8 cellular contexts compared by ENCODE assay signal in genomic region chr6:113980937-113981554, GRCh38. TPM values are rescaled to one million over a fixed set of nuclear protein-coding genes. Genes with fewer than 3 reads are reported as not detected.
DNase-seq lines count a peak whose midpoint lies in the region; ATAC-seq and TF ChIP-seq lines count a peak whose summit lies in the region.

No MANE protein-coding gene starts in this region.

- H3K27me3 ChIP-seq in HL-60 (ENCODE audit: insufficient read depth, poor library complexity, severe bottlenecking) (no peaks in the 10 kb centered on the region), SK-N-SH (ENCODE audit: insufficient read depth) (no peaks in the 10 kb centered on the region)

- peak; percentile 77 for ATAC-seq in GM21367 (IDR thresholded peaks at IDR 0.05; ENCODE audit: unreplicated experiment)

- no peaks in the 10 kb centered on the region for H3F3A ChIP-seq in SK-N-SH (replicated peaks; ENCODE audit: insufficient read depth)

- H3K4me2 ChIP-seq in SK-N-SH, result no peak overlapping the region

- CTCF ChIA-PET in SK-N-SH (lab: Yijun Ruan, JAX), result interaction anchor here (0.5 to 2.8 kb wide), 19 partner anchors 9 to 470 kb away, joined by 3 to 16 read pairs (median 3); partner anchors contain the start of gene HS3ST5

- POLR2A ChIA-PET in SK-N-SH (lab: Yijun Ruan, JAX), result interaction anchor here (1.3 kb wide), 1 partner anchor 10 kb away, joined by 5 read pairs; the partner anchor contains the start of gene HDAC2

- no peaks in the 10 kb centered on the region for H4K20me1 ChIP-seq in SK-N-SH (ENCODE audit: insufficient read depth)

- WGBS in SK-N-SH (ENCODE audit: low lambda C conversion rate), result 90% methylated on average over 4 of the region's 4 CpGs

- no peak overlapping the region for H2AFZ ChIP-seq in SK-N-SH (ENCODE audit: low read depth)

- no peaks in the 10 kb centered on the region for H3K9me2 ChIP-seq in SK-N-SH

- no peak for TF ChIP-seq EP300 in SK-N-SH (IDR thresholded peaks at IDR 0.05; ENCODE audit: borderline replicate concordance in 1 of 2, low read depth in 1 of 2, low read length in 1 of 2)

- no peaks in the 10 kb centered on the region for H3K79me2 ChIP-seq in SK-N-SH (ENCODE audit: insufficient read depth)

- peak; percentile 8 for TF ChIP-seq CTCF in HL-60 (IDR thresholded peaks at IDR 0.05; ENCODE audit: insufficient read depth, low read length)
- TF ChIP-seq CTCF in SK-N-SH (IDR thresholded peaks at IDR 0.05), result peak; percentile 62

- no peak overlapping the region for H3K4me3 ChIP-seq in HL-60 (replicated peaks; ENCODE audit: insufficient read depth, low read length)
- H3K4me3 ChIP-seq in SK-N-SH (ENCODE audit: low read depth in 2 of 2, low read length in 1 of 2), result no peak overlapping the region

- H3K36me3 ChIP-seq in SK-N-SH (replicated peaks in 1 of 2; ENCODE audit: control insufficient read depth in 1 of 2, insufficient read depth in 2 of 2, low read length in 1 of 2), result no peaks in the 10 kb centered on the region

- TF ChIP-seq RAD21 in SK-N-SH (IDR thresholded peaks at IDR 0.05; ENCODE audit: low read length), result peak; percentile 72

- H3K4me1 ChIP-seq in SK-N-SH (ENCODE audit: control insufficient read depth in 1 of 2, insufficient read depth in 2 of 2, low read depth in 1 of 2, low read length in 1 of 2), result no peaks in the 10 kb centered on the region

- H3K27ac ChIP-seq in HL-60 (replicated peaks) (no peak overlapping the region), SK-N-SH (ENCODE audit: low read depth in 2 of 2, low read length in 1 of 2) (no peak overlapping the region)

- peak; percentile 17 for DNase-seq in NCI-H2196 treated with DMSO at 0.1 percent for 48 hours (lab: John Stamatoyannopoulos, UW; ENCODE audit: unreplicated experiment)
- DNase-seq in NCI-H2196 (lab: John Stamatoyannopoulos, UW; ENCODE audit: unreplicated experiment), result no peak
- DNase-seq in HL-60 (ENCODE audit: low read depth in 1 of 2, low spot score in 1 of 2), result peak in 1 of 2 experiments; percentile 27
- peak; percentile 67 for DNase-seq in SK-N-SH
- DNase-seq in hepatic stellate cell (ENCODE audit: low spot score), result peak; percentile 17
- no peak for DNase-seq in activated gamma-delta T cell (lab: John Stamatoyannopoulos, UW)
- no peak for DNase-seq in NK-92 treated with Interleukin-12 subunit alpha and Interleukin-12 subunit beta, amount 100 ng/mL, for 24 hours (lab: John Stamatoyannopoulos, UW)

- H3K9me3 ChIP-seq in SK-N-SH, result no peaks in the 10 kb centered on the region

- no peak overlapping the region for H3K9ac ChIP-seq in SK-N-SH

TF ChIP-seq in SK-N-SH, 30 proteins besides CTCF, POLR2A, EP300 and RAD21:
- TF ChIP-seq RCOR1 (IDR thresholded peaks at IDR 0.05; ENCODE audit: low read length) (no peak), NFIC (IDR thresholded peaks at IDR 0.05; ENCODE audit: borderline replicate concordance) (no peak), TEAD4 (IDR thresholded peaks at IDR 0.05; ENCODE audit: borderline replicate concordance, insufficient read depth) (no peak), PBX3 (IDR thresholded peaks at IDR 0.05) (no peak), SMC3 (IDR thresholded peaks at IDR 0.05; ENCODE audit: low read depth, low read length) (peak; percentile 55), NRF1 (IDR thresholded peaks at IDR 0.05; ENCODE audit: low read depth, low read length) (no peak)

RNA-seq across cellular contexts. Expression of gene HDAC2, which starts 10.1 kb away (rescaled TPM):
- polyA plus RNA-seq in SK-N-SH (2012; rRNA removed), result 90.4 and 105 TPM in 2 replicates
- 135 and 159 TPM in 2 replicates for polyA plus RNA-seq in SK-N-SH (2012; cell fraction: cytosol; rRNA removed)
- 38.2 and 65.9 TPM in 2 replicates for polyA plus RNA-seq in SK-N-SH (2012; cell fraction: nucleus; rRNA removed)

Comparison
In these comparisons a context has a peak if more than half of its experiments do, and no peak if none do; other contexts are left out.
1. DNase-seq: peak in NCI-H2196 treated with DMSO at 0.1 percent for 48 hours (single experiment), SK-N-SH (single experiment) and hepatic stellate cell (single experiment); none in NCI-H2196 (single experiment), activated gamma-delta T cell (single experiment) and NK-92 treated with Interleukin-12 subunit alpha and Interleukin-12 subunit beta, amount 100 ng/mL, for 24 hours (single experiment).